8 cellular contexts compared by ENCODE assay signal in the genomic region with DNA sequence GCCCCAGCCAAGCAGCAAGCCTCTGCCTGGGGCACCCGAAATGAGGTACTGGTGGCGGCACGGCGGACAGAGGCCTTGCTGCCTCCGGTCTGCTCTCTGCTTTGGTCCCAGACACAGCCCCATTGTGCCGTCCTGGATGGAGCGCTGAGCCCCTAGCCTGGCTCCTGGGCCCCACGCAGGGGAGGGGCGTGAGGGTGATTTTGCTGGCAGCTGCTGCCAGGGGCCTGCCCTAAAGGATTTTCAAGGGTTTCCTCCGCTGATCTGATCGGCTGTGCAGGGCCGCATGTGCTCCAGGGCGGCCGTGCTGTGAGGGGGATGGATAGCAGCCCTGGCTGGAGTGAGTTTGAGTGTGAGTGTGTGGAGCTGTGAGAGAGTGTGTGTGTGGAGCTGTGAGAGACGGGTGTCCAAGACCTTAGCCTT. TPM values are rescaled to one million over a fixed set of nuclear protein-coding genes. Genes with fewer than 3 reads are reported as not detected.
DNase-seq lines count a peak whose midpoint lies in the region; ATAC-seq, FAIRE-seq and TF ChIP-seq lines count a peak whose summit lies in the region.

No MANE protein-coding gene starts in this region.

- 90% methylated on average over 6 of the region's 15 CpGs for WGBS in A549 (ENCODE audit: missing lambda C conversion rate)
- WGBS in HUES64: 73% methylated on average over 15 of the region's 15 CpGs
- WGBS in mesendoderm (ENCODE audit: extremely low coverage, insufficient coverage, low lambda C conversion rate): no CpG with 5 or more reads among the region's 15 CpGs

- H2BK5ac ChIP-seq in mesendoderm (ENCODE audit: low read length): no peak overlapping the region

- peak overlapping the region; percentile 91 for H3K56ac ChIP-seq in mesendoderm (ENCODE audit: low read length)

- POLR2A ChIA-PET in A549 (lab: Yijun Ruan, JAX): no interaction called here

- no peak overlapping the region for H2AK5ac ChIP-seq in mesendoderm (ENCODE audit: low read length)

- H4K8ac ChIP-seq in mesendoderm (ENCODE audit: low read depth, low read length): no peak overlapping the region

- H3K27ac ChIP-seq in A549 (peak overlapping the region in 1 of 2 experiments; percentile 89; a peak in 3 of 6 replicates), HUES64 (ENCODE audit: low read depth, low read length) (no peak overlapping the region), colonic mucosa (no peak overlapping the region), mesendoderm (ENCODE audit: low read depth, low read length) (no peak overlapping the region)

- no peaks in the 10 kb centered on the region for H3K79me1 ChIP-seq in mesendoderm (ENCODE audit: low read length)

- H2BK120ac ChIP-seq in mesendoderm (ENCODE audit: low read depth, low read length): no peak overlapping the region

- CTCF ChIA-PET in A549 (lab: Yijun Ruan, JAX): interaction anchor here (1.1 to 2.0 kb wide), 6 partner anchors 9 to 160 kb away, joined by 3 to 12 read pairs (median 6); a partner anchor contains a TSS

- H3K36me3 ChIP-seq in HUES64 (ENCODE audit: insufficient read depth, low read length) (no peaks in the 10 kb centered on the region), colonic mucosa (no peaks in the 10 kb centered on the region), mesendoderm (ENCODE audit: control insufficient read depth, insufficient read depth, low read length) (no peaks in the 10 kb centered on the region)

- peaks cover 2% of the 10 kb centered on the region for H3K79me2 ChIP-seq in mesendoderm (ENCODE audit: control insufficient read depth, insufficient read depth, low read length)

- H3K4me1 ChIP-seq in A549 (peaks cover 18% of the 10 kb centered on the region), HUES64 (ENCODE audit: insufficient read depth, low read length) (peaks cover 11% of the 10 kb centered on the region; the same call in 1 of the 2 replicates), colonic mucosa (no peaks in the 10 kb centered on the region), mesendoderm (ENCODE audit: control insufficient read depth, low read depth, low read length) (peaks cover 5% of the 10 kb centered on the region)

- ATAC-seq in A549: peak in 1 of 2 experiments; percentile 18; a peak in 3 of 6 replicates
- no peak for ATAC-seq in GM19397 (IDR thresholded peaks at IDR 0.05; ENCODE audit: unreplicated experiment)
- no peak for ATAC-seq in HG03571 (IDR thresholded peaks at IDR 0.05; ENCODE audit: unreplicated experiment)

- peak overlapping the region; percentile 82 for H3K4me2 ChIP-seq in A549
- no peak overlapping the region for H3K4me2 ChIP-seq in mesendoderm (ENCODE audit: low read length)

- H4K5ac ChIP-seq in mesendoderm (ENCODE audit: low read length): no peak overlapping the region

- H3K4ac ChIP-seq in mesendoderm (ENCODE audit: low read depth, low read length): no peak overlapping the region

- no peak for TF ChIP-seq POLR2A in A549 (IDR thresholded peaks at IDR 0.05; ENCODE audit: low read length)

- intact Hi-C loops in colonic mucosa (cut with DNase I): no loop called here

- H3K4me3 ChIP-seq in A549 (peak overlapping the region; percentile 89; the same call in 1 of the 3 replicates), HUES64 (ENCODE audit: low read length) (peak overlapping the region; percentile 58), colonic mucosa (peak overlapping the region; percentile 45), mesendoderm (ENCODE audit: low read length) (no peak overlapping the region)

- H3K9me3 ChIP-seq in A549: no peaks in the 10 kb centered on the region
- H3K9me3 ChIP-seq in HUES64 (ENCODE audit: insufficient read depth, low read depth, low read length): no peaks in the 10 kb centered on the region
- H3K9me3 ChIP-seq in colonic mucosa: no peaks in the 10 kb centered on the region

- H3K9ac ChIP-seq in HUES64 (ENCODE audit: low read depth, low read length) (peak overlapping the region; percentile 70), colonic mucosa (ENCODE audit: low read depth in 2 of 2, low read length in 2 of 2) (peak overlapping the region; percentile 51 to 71), mesendoderm (ENCODE audit: low read length) (peak overlapping the region; percentile 64)

- H2BK15ac ChIP-seq in mesendoderm (replicated peaks; ENCODE audit: low read depth): no peak overlapping the region

- no peak overlapping the region for H3K18ac ChIP-seq in mesendoderm (ENCODE audit: low read length)

- no peaks in the 10 kb centered on the region for H3K27me3 ChIP-seq in HUES64 (ENCODE audit: insufficient read depth, low read length)
- H3K27me3 ChIP-seq in colonic mucosa: peaks cover 10% of the 10 kb centered on the region
- H3K27me3 ChIP-seq in mesendoderm (ENCODE audit: insufficient read depth, low read length, poor library complexity): no peaks in the 10 kb centered on the region

- H3K23ac ChIP-seq in mesendoderm (ENCODE audit: low read length): no peak overlapping the region

- FAIRE-seq in A549 (lab: Jason Lieb, UNC): no peak

- DNase-seq in A549 (ENCODE audit: low read depth in 1 of 2, low spot score in 1 of 2) (no peak), colonic mucosa (no peak), mesendoderm (no peak), NCI-H187 treated with DMSO at 0.1 percent for 48 hours (lab: John Stamatoyannopoulos, UW) (no peak)
- DNase-seq in activated CD4-positive, CD25-positive, alpha-beta regulatory T cell treated with anti-CD3 and anti-CD28 coated beads, Interleukin-2, amount 50 U/mL, for 72 hours: no peak

- TF ChIP-seq RAD21 in A549 (conservative IDR thresholded peaks at IDR 0.05 in 1 of 2, IDR thresholded peaks at IDR 0.05 in 1 of 2): no peak

- no peak for TF ChIP-seq CTCF in A549 (IDR thresholded peaks at IDR 0.05)
- no peak for TF ChIP-seq CTCF in colonic mucosa (IDR thresholded peaks at IDR 0.05)

- no peak for TF ChIP-seq EP300 in A549 (IDR thresholded peaks at IDR 0.05)

RNA-seq across cellular contexts. Expression of a gene that starts 1.3 kb away (rescaled TPM):
- polyA plus RNA-seq in A549 (2011; rRNA removed) (2.1 TPM in 2 replicates), A549 (2017; fragmentation: RNase III; extraction: RNeasy Plus Mini Kit Qiagen cat#74134 plus additional on column Dnase treatment) (8.2 to 9.9 TPM (median 8.8 TPM) in 3 replicates)
- polyA plus RNA-seq in A549 (2012; cell fraction: cytosol; rRNA removed): 6.5 and 10.5 TPM in 2 replicates
- polyA plus RNA-seq in A549 (2012; cell fraction: nucleus; rRNA removed): 29.9 and 39.9 TPM in 2 replicates
- 1.8 and 2.7 TPM in 2 replicates for polyA minus RNA-seq in A549 (2011; rRNA and poly(A)+ RNA removed)
- 13.6 TPM for polyA plus RNA-seq in HUES64 (2013, experiment 1 of 2)
- polyA plus RNA-seq in HUES64 (2013, experiment 2 of 2): 18.6 TPM
- 1 to 10 TPM; 2.3 to 3.4 TPM for total RNA-seq in colonic mucosa
- 8.2 TPM for polyA plus RNA-seq in mesendoderm (2013, experiment 1 of 2)
- 8.6 TPM for polyA plus RNA-seq in mesendoderm (2013, experiment 2 of 2)

RNA-seq across cellular contexts. Expression of a gene that starts 24.7 kb away (rescaled TPM):
- under 0.01 and 0.03 TPM in 2 replicates for polyA plus RNA-seq in A549 (2011; rRNA removed)
- polyA plus RNA-seq in A549 (2012; cell fraction: cytosol; rRNA removed): not detected in 2 replicates
- polyA plus RNA-seq in A549 (2012; cell fraction: nucleus; rRNA removed): 0.02 and 0.04 TPM in 2 replicates
- polyA plus RNA-seq in A549 (2017; fragmentation: RNase III; extraction: RNeasy Plus Mini Kit Qiagen cat#74134 plus additional on column Dnase treatment): 0.03 TPM in 1 of 3 replicates, not detected in the others
- 0.08 TPM in 1 of 2 replicates, not detected in the other for polyA minus RNA-seq in A549 (2011; rRNA and poly(A)+ RNA removed)
- not detected for polyA plus RNA-seq in HUES64 (2013, experiment 1 of 2)
- polyA plus RNA-seq in HUES64 (2013, experiment 2 of 2): 0.06 TPM
- under 1 TPM; 0.30 to 0.48 TPM for total RNA-seq in colonic mucosa
- under 0.01 TPM for polyA plus RNA-seq in mesendoderm (2013, experiment 1 of 2)
- polyA plus RNA-seq in mesendoderm (2013, experiment 2 of 2): under 0.01 TPM

RNA-seq across cellular contexts. Expression of a gene that starts 34.9 kb away (rescaled TPM):
- polyA plus RNA-seq in A549 (2011; rRNA removed): 5.1 and 8.0 TPM in 2 replicates
- polyA plus RNA-seq in A549 (2012; cell fraction: cytosol; rRNA removed): 48.0 and 53.1 TPM in 2 replicates
- 55.1 and 58.4 TPM in 2 replicates for polyA plus RNA-seq in A549 (2012; cell fraction: nucleus; rRNA removed)
- polyA plus RNA-seq in A549 (2017; fragmentation: RNase III; extraction: RNeasy Plus Mini Kit Qiagen cat#74134 plus additional on column Dnase treatment): 19.0 to 19.9 TPM (median 19.1 TPM) in 3 replicates
- 2.1 and 2.4 TPM in 2 replicates for polyA minus RNA-seq in A549 (2011; rRNA and poly(A)+ RNA removed)
- 18.7 TPM for polyA plus RNA-seq in HUES64 (2013, experiment 1 of 2)
- polyA plus RNA-seq in HUES64 (2013, experiment 2 of 2): 12.0 TPM
- total RNA-seq in colonic mucosa: 10 to 100 TPM; 10.0 to 10.8 TPM
- polyA plus RNA-seq in mesendoderm (2013, experiment 1 of 2): 18.9 TPM
- polyA plus RNA-seq in mesendoderm (2013, experiment 2 of 2): 19.7 TPM

RNA-seq across cellular contexts. Expression of a gene that starts 44.8 kb away (rescaled TPM):
- polyA plus RNA-seq in A549 (2011; rRNA removed) (0.21 and 0.25 TPM in 2 replicates), A549 (2017; fragmentation: RNase III; extraction: RNeasy Plus Mini Kit Qiagen cat#74134 plus additional on column Dnase treatment) (0.94 to 1.2 TPM (median 0.94 TPM) in 3 replicates)
- 0.66 and 0.70 TPM in 2 replicates for polyA plus RNA-seq in A549 (2012; cell fraction: cytosol; rRNA removed)
- polyA plus RNA-seq in A549 (2012; cell fraction: nucleus; rRNA removed): 3.4 and 5.5 TPM in 2 replicates
- 0.05 and 2.3 TPM in 2 replicates for polyA minus RNA-seq in A549 (2011; rRNA and poly(A)+ RNA removed)
- 0.30 TPM for polyA plus RNA-seq in HUES64 (2013, experiment 1 of 2)
- polyA plus RNA-seq in HUES64 (2013, experiment 2 of 2): 0.32 TPM
- total RNA-seq in colonic mucosa: 1 to 10 TPM; 1.2 to 1.7 TPM
- 0.29 TPM for polyA plus RNA-seq in mesendoderm (2013, experiment 1 of 2)
- 0.20 TPM for polyA plus RNA-seq in mesendoderm (2013, experiment 2 of 2)
